15 cellular contexts compared by ENCODE assay signal in genomic region chr13:29589967-29590366, GRCh38. TPM values are rescaled to one million over a fixed set of nuclear protein-coding genes. Genes with fewer than 3 reads are reported as not detected.
A peak's percentile ranks its signal among the peaks of the same experiment; 100 is the strongest.
DNase-seq lines count a peak whose midpoint lies in the region; ATAC-seq, FAIRE-seq and TF ChIP-seq lines count a peak whose summit lies in the region.
"Had no signal": no experiment of that assay in that cellular context is flagged by ENCODE, and none has a peak within 500 bp of the region (broad histone marks: within the 10 kb centered on the region; RNA-seq: fewer than 3 reads in every experiment).

No MANE protein-coding gene starts in this region.

- H3K27me3 ChIP-seq in HepG2 (ENCODE audit: control insufficient read depth in 1 of 2, insufficient read depth in 2 of 2, low read length in 2 of 2) (no peaks in the 10 kb centered on the region), right lobe of liver (no peaks in the 10 kb centered on the region), WERI-Rb-1 (ENCODE audit: insufficient read depth, low read depth, severe bottlenecking) (no peaks in the 10 kb centered on the region), vagina (no peaks in the 10 kb centered on the region)

- DNase-seq in HepG2 (ENCODE audit: low spot score) (no peak), right lobe of liver (no peak), WERI-Rb-1 (no peak), fibroblast of villous mesenchyme (ENCODE audit: low read depth) (no peak), vagina (ENCODE audit: extremely low spot score in 2 of 2) (no peak), NCI-H526 (lab: John Stamatoyannopoulos, UW) (no peak), NCI-H510A (lab: John Stamatoyannopoulos, UW) (no peak)
- DNase-seq: amniotic stem cell; effector CD4-positive, alpha-beta T cell; NCI-H2029; stimulated activated CD4-positive, alpha-beta T cell treated with anti-CD3 and anti-CD28 coated beads, Interleukin-1b, Interleukin-23, amount 100 ng/mL, for 48 hours had no signal

- peak; percentile 50 for TF ChIP-seq CTCF in HepG2 (CRISPR knock-in tag; IDR thresholded peaks at IDR 0.05)
- no peak for TF ChIP-seq CTCF in right lobe of liver (IDR thresholded peaks at IDR 0.05)
- TF ChIP-seq CTCF in WERI-Rb-1 (IDR thresholded peaks at IDR 0.05; ENCODE audit: low read depth, low read length): peak; percentile 23; the same call in 1 of the 2 replicates
- TF ChIP-seq CTCF in fibroblast of villous mesenchyme (IDR thresholded peaks at IDR 0.05; ENCODE audit: insufficient read depth, low read depth, low read length): peak; percentile 9
- TF ChIP-seq CTCF in vagina (IDR thresholded peaks at IDR 0.05): no peak

- H2AFZ ChIP-seq in HepG2 (ENCODE audit: low read length): no peak overlapping the region

- BruUV-seq in HepG2 (replicated peaks; lab: Mats Ljungman, UMichigan): no TSS peak

- POLR2A ChIA-PET in HepG2 (lab: Yijun Ruan, JAX): no interaction called here

- H3K9ac ChIP-seq in HepG2 (ENCODE audit: insufficient read depth, low read depth, low read length): no peak overlapping the region
- H3K9ac ChIP-seq: KMS-11 had no signal

- TF ChIP-seq POLR2A in HepG2 (IDR thresholded peaks at IDR 0.05; ENCODE audit: insufficient read depth in 1 of 2, low read depth in 2 of 2, low read length in 2 of 2) (no peak), right lobe of liver (IDR thresholded peaks at IDR 0.05) (no peak), vagina (IDR thresholded peaks at IDR 0.05) (no peak)

- TF ChIP-seq EP300 in HepG2 (IDR thresholded peaks at IDR 0.05; ENCODE audit: low read depth in 2 of 2, low read length in 2 of 2): no peak
- no peak for TF ChIP-seq EP300 in HepG2 (CRISPR knock-in tag; IDR thresholded peaks at IDR 0.05; ENCODE audit: borderline replicate concordance)

- WGBS in HepG2 (ENCODE audit: low lambda C conversion rate): 95% methylated on average over 7 of the region's 7 CpGs
- 80% methylated on average over 1 of the region's 7 CpGs for WGBS in right lobe of liver (ENCODE audit: insufficient coverage, low coverage, low lambda C conversion rate, missing lambda C conversion rate)

- peaks cover 100% of the 10 kb centered on the region for H3K79me2 ChIP-seq in HepG2 (ENCODE audit: insufficient read depth, low read length)

- peaks cover 65% of the 10 kb centered on the region for H4K20me1 ChIP-seq in HepG2 (ENCODE audit: insufficient read depth, low read length)

- no peak overlapping the region for H3K4me2 ChIP-seq in HepG2 (ENCODE audit: low read depth, low read length)
- H3K4me2 ChIP-seq: KMS-11 had no signal

- H3K4me3 ChIP-seq in HepG2 (replicated peaks in 1 of 3; ENCODE audit: insufficient read depth in 1 of 3, low read depth in 2 of 3, low read length in 3 of 3) (no peak overlapping the region), right lobe of liver (no peak overlapping the region), WERI-Rb-1 (ENCODE audit: low read depth, low read length) (no peak overlapping the region), fibroblast of villous mesenchyme (ENCODE audit: low read depth, low read length) (no peak overlapping the region), vagina (no peak overlapping the region)
- H3K4me3 ChIP-seq: lung had no signal

- H3K27ac ChIP-seq in HepG2 (ENCODE audit: extremely low read length, insufficient read depth, low read length): no peak overlapping the region
- H3K27ac ChIP-seq in right lobe of liver: no peak overlapping the region
- no peak overlapping the region for H3K27ac ChIP-seq in WERI-Rb-1
- H3K27ac ChIP-seq in vagina: peak overlapping the region; percentile 53
- H3K27ac ChIP-seq: KMS-11 had no signal

- no peak for TF ChIP-seq RAD21 in HepG2 (CRISPR knock-in tag; IDR thresholded peaks at IDR 0.05)

- peaks cover 4 to 38% of the 10 kb centered on the region in 2 experiments; a peak in 4 of 5 replicates for H3K36me3 ChIP-seq in HepG2 (replicated peaks in 1 of 2; ENCODE audit: control insufficient read depth in 1 of 2, insufficient read depth in 2 of 2, low read length in 2 of 2)
- H3K36me3 ChIP-seq in right lobe of liver: no peaks in the 10 kb centered on the region
- H3K36me3 ChIP-seq in WERI-Rb-1: no peaks in the 10 kb centered on the region
- no peaks in the 10 kb centered on the region for H3K36me3 ChIP-seq in vagina

- peaks cover 67% of the 10 kb centered on the region for H3K4me1 ChIP-seq in HepG2 (ENCODE audit: insufficient read depth, low read length)
- no peaks in the 10 kb centered on the region for H3K4me1 ChIP-seq in right lobe of liver
- peaks cover 32% of the 10 kb centered on the region for H3K4me1 ChIP-seq in vagina

- intact Hi-C loops in HepG2 (cut with micrococcal nuclease; ENCODE audit: unreplicated experiment) (loop anchor here (10.0 kb wide), 1 partner anchor 85 kb away; no protein-coding TSS in a partner anchor), right lobe of liver (cut with DNase I) (no loop called here), vagina (cut with DNase I) (no loop called here)

- CTCF ChIA-PET in HepG2 (lab: Yijun Ruan, JAX; ENCODE audit: low intra/inter-chr PET ratio, low total read pairs): no interaction called here

- in situ Hi-C loops in HepG2 (cut with HindIII; ENCODE audit: extremely low pct_ligation_motif_present, low pct_unique_long_range_greater_than_20kb): loop anchor here (10.0 kb wide), 1 partner anchor 255 kb away; no protein-coding TSS in a partner anchor

- H3K9me3 ChIP-seq in HepG2 (ENCODE audit: low read length) (no peaks in the 10 kb centered on the region), right lobe of liver (no peaks in the 10 kb centered on the region), WERI-Rb-1 (ENCODE audit: severe bottlenecking) (no peaks in the 10 kb centered on the region), vagina (no peaks in the 10 kb centered on the region)

- FAIRE-seq in HepG2 (lab: Jason Lieb, UNC): no peak
- FAIRE-seq: G401.6 had no signal

- ATAC-seq in HepG2: peak; percentile 32
- ATAC-seq in right lobe of liver: no peak
- no peak for ATAC-seq in GM21526 (IDR thresholded peaks at IDR 0.05; ENCODE audit: low FRiP score, unreplicated experiment)

TF ChIP-seq in HepG2, 621 proteins besides CTCF, POLR2A, EP300 and RAD21:
- TF ChIP-seq SMAD3 (CRISPR knock-in tag; IDR thresholded peaks at IDR 0.05): no peak
- 0 out of 2 replicates have a peak, but pooled peaks have one; percentile 7 for TF ChIP-seq STAG1 (CRISPR knock-in tag; IDR thresholded peaks at IDR 0.05)

RNA-seq across cellular contexts. Expression of gene SLC7A1, which starts 5.5 kb away (rescaled TPM):
- total RNA-seq in HepG2 (2016; rRNA removed; fragmentation: Illumina TruSeq; extraction: Trizol) (13.6 and 14.5 TPM in 2 replicates), right lobe of liver (1 to 10 TPM in 5 of 6 experiments, under 1 TPM in 1; 0.70 to 6.5 (median 3.7) TPM), fibroblast of villous mesenchyme (27.7 and 28.1 TPM in 2 replicates), vagina (43.2 TPM)
- total RNA-seq in HepG2 (2016; cell fraction: cytosol; rRNA removed; fragmentation: Illumina TruSeq; extraction: Trizol; ENCODE audit: low read depth): 4.3 TPM in 2 replicates
- total RNA-seq in HepG2 (2016; cell fraction: insoluble cytoplasmic fraction; rRNA removed; fragmentation: Illumina TruSeq; extraction: Trizol): 12.3 and 13.9 TPM in 2 replicates
- total RNA-seq in HepG2 (2016; cell fraction: membrane; rRNA removed; fragmentation: Illumina TruSeq; extraction: Trizol): 9.0 and 9.6 TPM in 2 replicates
- 26.0 and 29.0 TPM in 2 replicates for total RNA-seq in HepG2 (2016; cell fraction: nucleus; rRNA removed; fragmentation: Illumina TruSeq; extraction: Trizol)
- polyA plus RNA-seq in HepG2 (2011; rRNA removed): 15.3 and 18.3 TPM in 2 replicates
- 14.5 and 17.8 TPM in 2 replicates for polyA plus RNA-seq in HepG2 (2011; cell fraction: cytosol; rRNA removed)
- 26.3 and 27.8 TPM in 2 replicates for polyA plus RNA-seq in HepG2 (2011; cell fraction: nucleus; rRNA removed)
- 34.9 and 52.5 TPM in 2 replicates for polyA plus RNA-seq in HepG2 (2012)
- polyA plus RNA-seq in HepG2 (2016; cell fraction: cytosol; fragmentation: Illumina TruSeq; extraction: Trizol; ENCODE audit: low read depth): 1.1 TPM in 2 replicates
- 11.0 and 13.3 TPM in 2 replicates for polyA plus RNA-seq in HepG2 (2016; cell fraction: insoluble cytoplasmic fraction; fragmentation: Illumina TruSeq; extraction: Trizol; ENCODE audit: low read depth)
- polyA plus RNA-seq in HepG2 (2016; cell fraction: membrane; fragmentation: Illumina TruSeq; extraction: Trizol; ENCODE audit: low read depth): 3.7 and 4.0 TPM in 2 replicates
- polyA plus RNA-seq in HepG2 (2016; cell fraction: nucleus; fragmentation: Illumina TruSeq; extraction: Trizol; ENCODE audit: insufficient read depth, low read depth): 27.8 and 29.7 TPM in 2 replicates
- polyA minus RNA-seq in HepG2 (2011; rRNA and poly(A)+ RNA removed; ENCODE audit: low replicate concordance): 27.5 and 74.3 TPM in 2 replicates
- 31.5 and 44.6 TPM in 2 replicates for polyA minus RNA-seq in HepG2 (2011; cell fraction: cytosol; rRNA and poly(A)+ RNA removed)
- 44.4 and 45.6 TPM in 2 replicates for polyA minus RNA-seq in HepG2 (2011; cell fraction: nucleus; rRNA and poly(A)+ RNA removed)

Comparison
In these comparisons a context has a peak if more than half of its experiments do, and no peak if none do; other contexts are left out.
1. CTCF ChIP-seq: peak in HepG2 (single experiment), WERI-Rb-1 (single experiment) and fibroblast of villous mesenchyme (single experiment); none in right lobe of liver (0 of 4) and vagina (0 of 3).